Comparison of ENCODE assay signal across 8 cellular contexts in the genomic region with DNA sequence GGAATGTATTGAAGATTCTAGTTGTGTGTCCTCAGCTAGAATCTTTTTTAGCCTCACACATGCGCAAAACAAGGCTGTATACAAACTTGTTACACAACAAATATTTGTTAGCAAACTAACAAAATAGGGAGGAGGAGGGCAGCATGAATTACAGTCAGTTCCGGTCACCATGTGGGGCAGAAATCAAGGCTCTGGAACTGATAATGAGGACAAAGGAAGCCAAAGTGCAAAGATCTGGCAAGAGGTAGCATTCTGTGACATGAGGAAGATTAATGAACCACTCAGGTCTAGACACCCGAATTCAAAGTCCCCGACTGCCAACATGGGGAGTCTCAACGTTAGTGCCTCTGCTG. TPM values are rescaled to one million over a fixed set of nuclear protein-coding genes. Genes with fewer than 3 reads are reported as not detected.
DNase-seq lines count a peak whose midpoint lies in the region; ATAC-seq and TF ChIP-seq lines count a peak whose summit lies in the region.

No MANE protein-coding gene starts in this region.

- H3K4me1 Mint-ChIP-seq in mesothelial cell of epicardium: peaks cover 29% of the 10 kb centered on the region

- peaks cover 25% of the 10 kb centered on the region for H3K36me3 ChIP-seq in cardiac muscle cell
- peaks cover 44 to 47% of the 10 kb centered on the region in 2 donors for H3K36me3 ChIP-seq in ascending aorta
- no peaks in the 10 kb centered on the region for H3K36me3 ChIP-seq in uterus
- peaks cover 37% of the 10 kb centered on the region for H3K36me3 ChIP-seq in HAP-1 (replicated peaks)

- peaks cover 16% of the 10 kb centered on the region for H3K36me3 Mint-ChIP-seq in mesothelial cell of epicardium

- in situ Hi-C loops in HAP-1 (cut with MboI; ENCODE audit: low sequenced_read_pairs): no loop called here

- TF ChIP-seq CTCF in cardiac muscle cell (IDR thresholded peaks at IDR 0.05; ENCODE audit: low read depth, low read length) (no peak), ascending aorta (IDR thresholded peaks at IDR 0.05) (no peak), mesothelial cell of epicardium (IDR thresholded peaks at IDR 0.05; ENCODE audit: unreplicated experiment) (no peak), uterus (IDR thresholded peaks at IDR 0.05) (no peak)

- no peak for DNase-seq in cardiac muscle cell (ENCODE audit: low read depth in 1 of 2, low spot score in 1 of 2)
- no peak for DNase-seq in cardiac septum (ENCODE audit: low spot score)
- no peak for DNase-seq in ascending aorta (ENCODE audit: low spot score in 2 of 2)
- no peak for DNase-seq in mesothelial cell of epicardium (ENCODE audit: low spot score in 2 of 2, unreplicated experiment in 2 of 2)
- DNase-seq in uterus: no peak
- no peak for DNase-seq in HAP-1 (ENCODE audit: low spot score in 2 of 2)

- H3K4me1 ChIP-seq in cardiac muscle cell (ENCODE audit: low read depth) (peaks cover 2% of the 10 kb centered on the region), ascending aorta (peaks cover 18 to 23% of the 10 kb centered on the region in 2 donors), uterus (peaks cover 3 to 10% of the 10 kb centered on the region in 2 donors), HAP-1 (peaks cover 19% of the 10 kb centered on the region)

- H3K9me3 ChIP-seq in cardiac muscle cell (ENCODE audit: low read depth): no peaks in the 10 kb centered on the region
- no peaks in the 10 kb centered on the region for H3K9me3 ChIP-seq in ascending aorta
- no peaks in the 10 kb centered on the region for H3K9me3 ChIP-seq in uterus
- no peaks in the 10 kb centered on the region for H3K9me3 ChIP-seq in HAP-1

- no peaks in the 10 kb centered on the region for H3K27me3 Mint-ChIP-seq in mesothelial cell of epicardium (ENCODE audit: low read depth)

- no peaks in the 10 kb centered on the region for H3K9me3 Mint-ChIP-seq in mesothelial cell of epicardium

- H3K4me3 ChIP-seq in cardiac muscle cell (peak overlapping the region; percentile 84), ascending aorta (peak overlapping the region; percentile 72 to 79), uterus (peak overlapping the region; percentile 41 to 75), HAP-1 (no peak overlapping the region)

- peak overlapping the region; percentile 79 for H3K4me3 Mint-ChIP-seq in mesothelial cell of epicardium

- TF ChIP-seq POLR2A in uterus (IDR thresholded peaks at IDR 0.05): no peak

- H3K27ac Mint-ChIP-seq in mesothelial cell of epicardium: peak overlapping the region; percentile 49

- H3K27ac ChIP-seq in cardiac muscle cell (no peak overlapping the region), ascending aorta (peak overlapping the region; percentile 91 to 98), uterus (peak overlapping the region; percentile 90 to 92)

- no peak for ATAC-seq in GM21526 (IDR thresholded peaks at IDR 0.05; ENCODE audit: low FRiP score, unreplicated experiment)
- no peak for ATAC-seq in GM19351 (IDR thresholded peaks at IDR 0.05; ENCODE audit: unreplicated experiment)

- H3K27me3 ChIP-seq in cardiac muscle cell (no peaks in the 10 kb centered on the region), ascending aorta (no peaks in the 10 kb centered on the region), uterus (no peaks in the 10 kb centered on the region), HAP-1 (ENCODE audit: low read depth) (no peaks in the 10 kb centered on the region)

- intact Hi-C loops in cardiac septum (cut with DNase I) (no loop called here), ascending aorta (cut with DNase I) (loop anchor here (2.0 kb wide), 1 partner anchor 947 kb away; a partner anchor contains a TSS), uterus (cut with DNase I; ENCODE audit: low total_unique reads) (no loop called here)

RNA-seq across cellular contexts. Expression of a gene that starts 1.9 kb away (rescaled TPM):
- total RNA-seq in cardiac muscle cell (41.4 and 105 TPM in 2 replicates), cardiac septum (130 TPM), ascending aorta (896 TPM), mesothelial cell of epicardium (59.8 to 63.0 TPM (median 61.2 TPM) in 3 replicates), uterus (100 to 1,000 TPM; 118 to 285 (median 175) TPM)
- polyA plus RNA-seq in cardiac muscle cell: 28.0 and 78.1 TPM in 2 replicates

RNA-seq across cellular contexts. Expression of a gene that starts 40.1 kb away (rescaled TPM):
- total RNA-seq in cardiac muscle cell: 42.3 and 48.5 TPM in 2 replicates
- 39.7 and 55.4 TPM in 2 replicates for polyA plus RNA-seq in cardiac muscle cell
- total RNA-seq in cardiac septum: 8.1 TPM
- 18.0 TPM for total RNA-seq in ascending aorta
- 15.9 to 18.0 TPM (median 17.3 TPM) in 3 replicates for total RNA-seq in mesothelial cell of epicardium
- total RNA-seq in uterus: 10 to 100 TPM in 2 of 4 donors, 1 to 10 TPM in 2; 3.1 to 23.4 (median 8.3) TPM

RNA-seq across cellular contexts. Expression of a gene that starts 48.1 kb away (rescaled TPM):
- total RNA-seq in cardiac muscle cell (72.6 and 92.2 TPM in 2 replicates), cardiac septum (34.3 TPM), ascending aorta (89.5 TPM), mesothelial cell of epicardium (71.6 to 74.3 TPM (median 73.1 TPM) in 3 replicates), uterus (10 to 100 TPM; 16.2 to 71.5 (median 56.1) TPM)
- polyA plus RNA-seq in cardiac muscle cell: 49.8 and 65.3 TPM in 2 replicates

RNA-seq across cellular contexts. Expression of a gene that starts 53.1 kb away (rescaled TPM):
- total RNA-seq in cardiac muscle cell: 37.0 and 41.0 TPM in 2 replicates
- polyA plus RNA-seq in cardiac muscle cell: 3.1 and 4.4 TPM in 2 replicates
- 24.0 TPM for total RNA-seq in cardiac septum
- total RNA-seq in ascending aorta: 153 TPM
- 58.4 to 59.6 TPM (median 59.6 TPM) in 3 replicates for total RNA-seq in mesothelial cell of epicardium
- 10 to 100 TPM; 24.4 to 57.9 (median 40.2) TPM for total RNA-seq in uterus
